Comparison of ENCODE assay signal across 34 cellular contexts in the genomic region with DNA sequence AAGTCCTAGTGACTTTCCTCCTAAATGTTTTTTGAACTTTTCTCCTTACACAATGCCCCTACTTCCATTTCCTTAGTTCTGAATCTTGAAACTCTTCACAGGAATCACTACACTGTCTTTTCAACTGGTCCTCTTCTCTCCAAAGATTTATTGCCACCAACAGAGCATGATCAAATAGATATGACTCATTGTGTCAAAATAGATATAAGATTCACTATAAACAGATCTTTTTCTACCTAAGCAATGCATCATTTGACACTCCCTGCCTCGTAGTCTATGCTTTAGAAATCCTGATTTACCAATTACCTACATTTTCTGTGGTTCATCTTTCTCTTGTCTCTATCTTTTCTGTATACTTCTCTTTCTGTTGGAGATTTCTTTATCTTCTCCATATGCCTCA.
"Had no signal": no experiment of that assay in that cellular context is flagged by ENCODE, and none has a peak within 500 bp of the region (broad histone marks: within the 10 kb centered on the region; RNA-seq: fewer than 3 reads in every experiment).

No MANE protein-coding gene starts in this region.

- H3K36me3 ChIP-seq: adrenal gland, brain microvascular endothelial cell, breast epithelium had no signal

- H3K4me3 Mint-ChIP-seq: activated B cell treated with CpG ODN at 0.5 μM for 24 hours; activated CD4-positive, alpha-beta memory T cell treated with anti-CD3 and anti-CD28 coated beads for 36 hours; activated CD4-positive, alpha-beta T cell treated with anti-CD3 and anti-CD28 coated beads, Interleukin-2, amount 10 ng/mL, durations not matched to agents 24 days and 14 days; activated CD8-positive, alpha-beta T cell treated with anti-CD3 and anti-CD28 coated beads for 36 hours; activated naive CD4-positive, alpha-beta T cell treated with anti-CD3 and anti-CD28 coated beads for 36 hours; activated naive CD8-positive, alpha-beta T cell treated with anti-CD3 and anti-CD28 coated beads for 36 hours; activated T-cell treated with anti-CD3 and anti-CD28 coated beads, Interleukin-2, amount 50 U/mL, for 4 hours; activated T-cell treated with anti-CD3 and anti-CD28 coated beads, Interleukin-2, amount 50 U/mL, for 72 hours; activated T-helper 1 cell treated with anti-CD3 and anti-CD28 coated beads, Interleukin-12 subunit alpha, Interleukin-12 subunit beta, Interleukin-2, Interleukin-4 antibody, amounts not matched to agents 30 ng/mL and 10 ng/mL and 1 ng/mL, durations not matched to agents 14 hours and 24 hours and 36 hours; activated T-helper 17 cell treated with anti-CD3 and anti-CD28 coated beads, Interleukin-2, amount 50 U/mL, for 72 hours; T-helper 1 cell treated with Interleukin-12 subunit alpha and Interleukin-12 subunit beta and Interleukin-4 antibody, amounts not matched to agents 30 μg/mL and 1 μg/mL, for 36 hours; T-helper 2 cell treated with Interferon-gamma antibody and Interleukin-4, amounts not matched to agents 5 μg/mL and 100 μg/mL, for 36 hours had no signal

- H3K4me1 Mint-ChIP-seq: activated B cell treated with CpG ODN at 0.5 μM for 24 hours; activated CD4-positive, alpha-beta T cell treated with anti-CD3 and anti-CD28 coated beads, Interleukin-2, amount 10 ng/mL, durations not matched to agents 24 days and 14 days; activated naive CD8-positive, alpha-beta T cell treated with anti-CD3 and anti-CD28 coated beads for 36 hours; activated T-helper 17 cell treated with anti-CD3 and anti-CD28 coated beads, Interleukin-2, amount 50 U/mL, for 72 hours had no signal

- H3K27ac Mint-ChIP-seq: activated B cell treated with CpG ODN at 0.5 μM for 24 hours; activated CD4-positive, alpha-beta memory T cell treated with anti-CD3 and anti-CD28 coated beads for 36 hours; activated CD4-positive, alpha-beta T cell treated with anti-CD3 and anti-CD28 coated beads, Interleukin-2, amount 10 ng/mL, durations not matched to agents 24 days and 14 days; activated CD8-positive, alpha-beta T cell treated with anti-CD3 and anti-CD28 coated beads for 36 hours; activated naive CD4-positive, alpha-beta T cell treated with anti-CD3 and anti-CD28 coated beads for 36 hours; activated naive CD4-positive, alpha-beta T cell treated with anti-CD3 and anti-CD28 coated beads, Interleukin-2, amount 50 U/mL, for 72 hours; activated naive CD8-positive, alpha-beta T cell treated with anti-CD3 and anti-CD28 coated beads for 36 hours; activated T-cell treated with anti-CD3 and anti-CD28 coated beads, Interleukin-2, amount 50 U/mL, for 72 hours; activated T-helper 1 cell treated with anti-CD3 and anti-CD28 coated beads, Interleukin-12 subunit alpha, Interleukin-12 subunit beta, Interleukin-2, Interleukin-4 antibody, amounts not matched to agents 30 ng/mL and 10 ng/mL and 1 ng/mL, durations not matched to agents 14 hours and 24 hours and 36 hours; activated T-helper 17 cell treated with anti-CD3 and anti-CD28 coated beads, Interleukin-2, amount 50 U/mL, for 72 hours; T-helper 1 cell treated with Interleukin-12 subunit alpha and Interleukin-12 subunit beta and Interleukin-4 antibody, amounts not matched to agents 30 μg/mL and 1 μg/mL, for 36 hours; T-helper 2 cell treated with Interferon-gamma antibody and Interleukin-4, amounts not matched to agents 5 μg/mL and 100 μg/mL, for 36 hours had no signal

- H3K36me3 Mint-ChIP-seq: activated CD4-positive, alpha-beta memory T cell treated with anti-CD3 and anti-CD28 coated beads for 36 hours; activated naive CD4-positive, alpha-beta T cell treated with anti-CD3 and anti-CD28 coated beads, Interleukin-2, amount 50 U/mL, for 72 hours; activated naive CD8-positive, alpha-beta T cell treated with anti-CD3 and anti-CD28 coated beads for 36 hours had no signal

- H3K4me1 ChIP-seq: adrenal gland, body of pancreas, breast epithelium had no signal

- H3K9me3 ChIP-seq: adrenal gland, body of pancreas, breast epithelium had no signal

- H3K4me3 ChIP-seq: adrenal gland, body of pancreas, breast epithelium had no signal

- H3K27me3 ChIP-seq: adrenal gland, body of pancreas, brain microvascular endothelial cell, breast epithelium had no signal

- H3K27me3 Mint-ChIP-seq: activated B cell treated with CpG ODN at 0.5 μM for 24 hours; activated CD4-positive, alpha-beta memory T cell treated with anti-CD3 and anti-CD28 coated beads for 36 hours; activated CD4-positive, alpha-beta T cell treated with anti-CD3 and anti-CD28 coated beads, Interleukin-2, amount 10 ng/mL, durations not matched to agents 24 days and 14 days; activated CD8-positive, alpha-beta T cell treated with anti-CD3 and anti-CD28 coated beads for 36 hours; activated naive CD8-positive, alpha-beta T cell treated with anti-CD3 and anti-CD28 coated beads for 36 hours; activated T-helper 17 cell treated with anti-CD3 and anti-CD28 coated beads, Interleukin-2, amount 50 U/mL, for 72 hours had no signal

- H3K9me3 Mint-ChIP-seq: activated CD8-positive, alpha-beta T cell treated with anti-CD3 and anti-CD28 coated beads for 36 hours; activated T-helper 1 cell treated with anti-CD3 and anti-CD28 coated beads, Interleukin-12 subunit alpha, Interleukin-12 subunit beta, Interleukin-2, Interleukin-4 antibody, amounts not matched to agents 30 ng/mL and 10 ng/mL and 1 ng/mL, durations not matched to agents 14 hours and 24 hours and 36 hours had no signal

- H3K27ac ChIP-seq: adrenal gland, body of pancreas, brain microvascular endothelial cell, breast epithelium, VCaP had no signal

- DNase-seq: activated B cell treated with CpG ODN at 0.5 μM for 24 hours; activated CD4-positive, alpha-beta memory T cell treated with anti-CD3 and anti-CD28 coated beads for 36 hours; activated CD4-positive, alpha-beta T cell treated with anti-CD3 and anti-CD28 coated beads for 4 hours; activated CD4-positive, alpha-beta T cell treated with anti-CD3 and anti-CD28 coated beads, Interleukin-2, amount 10 ng/mL, durations not matched to agents 24 days and 14 days; activated CD4-positive, alpha-beta T cell treated with anti-CD3 and anti-CD28 coated beads, Interleukin-2, amount 50 U/mL, for 1 hour; activated CD4-positive, alpha-beta T cell treated with anti-CD3 and anti-CD28 coated beads, Interleukin-2, amount 50 U/mL, for 4 hours; activated CD4-positive, CD25-positive, alpha-beta regulatory T cell treated with anti-CD3 and anti-CD28 coated beads, Interleukin-2, amount 50 U/mL, for 72 hours; activated CD8-positive, alpha-beta memory T cell treated with anti-CD3 and anti-CD28 coated beads, Interleukin-2, amount 50 U/mL, for 4 hours; activated CD8-positive, alpha-beta T cell treated with anti-CD3 and anti-CD28 coated beads for 36 hours; activated effector memory CD4-positive, alpha-beta T cell treated with anti-CD3 and anti-CD28 coated beads, Interleukin-2, amount 50 U/mL, for 16 hours; activated gamma-delta T cell treated with Interleukin-2 at 50 U/mL for 16 hours; activated naive CD4-positive, alpha-beta T cell; activated naive CD4-positive, alpha-beta T cell treated with anti-CD3 and anti-CD28 coated beads for 36 hours; activated naive CD4-positive, alpha-beta T cell treated with anti-CD3 and anti-CD28 coated beads, Interleukin-2, amount 50 U/mL, for 16 hours; activated naive CD8-positive, alpha-beta T cell treated with anti-CD3 and anti-CD28 coated beads for 36 hours; activated T-cell treated with anti-CD3 and anti-CD28 coated beads for 4 hours; activated T-cell treated with anti-CD3 and anti-CD28 coated beads, Interleukin-2, amount 50 U/mL, for 1 hour; activated T-cell treated with anti-CD3 and anti-CD28 coated beads, Interleukin-2, amount 50 U/mL, for 4 hours; activated T-cell treated with anti-CD3 and anti-CD28 coated beads, Interleukin-2, amount 50 U/mL, for 72 hours; adrenal gland; amniotic stem cell; aorta; body of pancreas; brain microvascular endothelial cell; central memory CD4-positive, alpha-beta T cell; T-helper 2 cell; T-helper 9 cell had no signal

- ATAC-seq: activated CD8-positive, alpha-beta T cell treated with anti-CD3 and anti-CD28 coated beads for 36 hours; activated naive CD4-positive, alpha-beta T cell treated with anti-CD3 and anti-CD28 coated beads, Interleukin-2, amount 50 U/mL, for 72 hours; activated T-cell treated with anti-CD3 and anti-CD28 coated beads, Interleukin-2, amount 50 U/mL, for 4 hours; activated T-cell treated with anti-CD3 and anti-CD28 coated beads, Interleukin-2, amount 50 U/mL, for 72 hours; activated T-helper 17 cell treated with anti-CD3 and anti-CD28 coated beads, Interleukin-2, amount 50 U/mL, for 72 hours; body of pancreas had no signal
